ENCODE assay signal across 8 cellular contexts in genomic region chr10:132066186-132066585, GRCh38. TPM values are rescaled to one million over a fixed set of nuclear protein-coding genes. Genes with fewer than 3 reads are reported as not detected.
A peak's percentile ranks its signal among the peaks of the same experiment; 100 is the strongest.
DNase-seq lines count a peak whose midpoint lies in the region; ATAC-seq lines count a peak whose summit lies in the region.

No MANE protein-coding gene starts in this region.

- no peaks in the 10 kb centered on the region for H3K9me3 Mint-ChIP-seq in activated naive CD8-positive, alpha-beta T cell treated with anti-CD3 and anti-CD28 coated beads, Interleukin-2, amount 50 U/mL, for 24 hours

- no peak overlapping the region for H3K9ac ChIP-seq in iPS-18a (ENCODE audit: low read length)

- DNase-seq in H7, result peak; percentile 48
- no peak for DNase-seq in activated naive CD8-positive, alpha-beta T cell treated with anti-CD3 and anti-CD28 coated beads, Interleukin-2, amount 50 U/mL, for 24 hours
- no peak for DNase-seq in NCI-H146 (lab: John Stamatoyannopoulos, UW)
- no peak for DNase-seq in kidney glomerular epithelial cell (lab: John Stamatoyannopoulos, UW)

- H3K27me3 Mint-ChIP-seq in activated naive CD8-positive, alpha-beta T cell treated with anti-CD3 and anti-CD28 coated beads, Interleukin-2, amount 50 U/mL, for 24 hours, result peaks cover 2% of the 10 kb centered on the region

- H3K36me3 ChIP-seq in H7 (replicated peaks; ENCODE audit: control insufficient read depth, insufficient read depth, low read length) (no peaks in the 10 kb centered on the region), iPS-18a (ENCODE audit: control insufficient read depth, low read depth, low read length) (no peaks in the 10 kb centered on the region)

- H3K27ac ChIP-seq in iPS-18a (ENCODE audit: low read length) (no peak overlapping the region), skin epidermis (peak overlapping the region in 5 of 21 experiments; percentile 9 to 50 (median 26))

- peak overlapping the region; percentile 30 for H3K4me3 Mint-ChIP-seq in activated naive CD8-positive, alpha-beta T cell treated with anti-CD3 and anti-CD28 coated beads, Interleukin-2, amount 50 U/mL, for 24 hours

- H3K4me3 ChIP-seq in H7 (ENCODE audit: insufficient read depth, low read depth, low read length) (no peak overlapping the region), iPS-18a (ENCODE audit: low read length) (peak overlapping the region; percentile 45), skin epidermis (peak overlapping the region in 6 of 7 experiments; percentile 11 to 44 (median 26))

- no peaks in the 10 kb centered on the region for H3K36me3 Mint-ChIP-seq in activated naive CD8-positive, alpha-beta T cell treated with anti-CD3 and anti-CD28 coated beads, Interleukin-2, amount 50 U/mL, for 24 hours (ENCODE audit: low read depth)

- no peaks in the 10 kb centered on the region for H3K9me3 ChIP-seq in iPS-18a (ENCODE audit: control insufficient read depth, low read depth, low read length)

- peaks cover 6% of the 10 kb centered on the region for H3K4me1 Mint-ChIP-seq in activated naive CD8-positive, alpha-beta T cell treated with anti-CD3 and anti-CD28 coated beads, Interleukin-2, amount 50 U/mL, for 24 hours

- H3K27me3 ChIP-seq in H7 (ENCODE audit: control insufficient read depth, insufficient read depth, low read length) (no peaks in the 10 kb centered on the region), iPS-18a (ENCODE audit: control insufficient read depth, insufficient read depth, low read length) (no peaks in the 10 kb centered on the region)

- no peak overlapping the region for H3K27ac Mint-ChIP-seq in activated naive CD8-positive, alpha-beta T cell treated with anti-CD3 and anti-CD28 coated beads, Interleukin-2, amount 50 U/mL, for 24 hours

- peaks cover 15% of the 10 kb centered on the region for H3K4me1 ChIP-seq in iPS-18a (ENCODE audit: control insufficient read depth, low read depth, low read length)

- ATAC-seq in activated naive CD8-positive, alpha-beta T cell treated with anti-CD3 and anti-CD28 coated beads, Interleukin-2, amount 50 U/mL, for 24 hours, result no peak
- no peak for ATAC-seq in GM21737 (IDR thresholded peaks at IDR 0.05; ENCODE audit: unreplicated experiment)
- ATAC-seq in GM21367 (IDR thresholded peaks at IDR 0.05; ENCODE audit: unreplicated experiment), result no peak

RNA-seq across cellular contexts. Expression of gene JAKMIP3, which starts 0.4 kb away (rescaled TPM):
- 0.42 and 0.63 TPM in 2 replicates for total RNA-seq in H7 (2014; rRNA removed; shearing (Covaris generic))
